8 cellular contexts compared by ENCODE assay signal in the genomic region with DNA sequence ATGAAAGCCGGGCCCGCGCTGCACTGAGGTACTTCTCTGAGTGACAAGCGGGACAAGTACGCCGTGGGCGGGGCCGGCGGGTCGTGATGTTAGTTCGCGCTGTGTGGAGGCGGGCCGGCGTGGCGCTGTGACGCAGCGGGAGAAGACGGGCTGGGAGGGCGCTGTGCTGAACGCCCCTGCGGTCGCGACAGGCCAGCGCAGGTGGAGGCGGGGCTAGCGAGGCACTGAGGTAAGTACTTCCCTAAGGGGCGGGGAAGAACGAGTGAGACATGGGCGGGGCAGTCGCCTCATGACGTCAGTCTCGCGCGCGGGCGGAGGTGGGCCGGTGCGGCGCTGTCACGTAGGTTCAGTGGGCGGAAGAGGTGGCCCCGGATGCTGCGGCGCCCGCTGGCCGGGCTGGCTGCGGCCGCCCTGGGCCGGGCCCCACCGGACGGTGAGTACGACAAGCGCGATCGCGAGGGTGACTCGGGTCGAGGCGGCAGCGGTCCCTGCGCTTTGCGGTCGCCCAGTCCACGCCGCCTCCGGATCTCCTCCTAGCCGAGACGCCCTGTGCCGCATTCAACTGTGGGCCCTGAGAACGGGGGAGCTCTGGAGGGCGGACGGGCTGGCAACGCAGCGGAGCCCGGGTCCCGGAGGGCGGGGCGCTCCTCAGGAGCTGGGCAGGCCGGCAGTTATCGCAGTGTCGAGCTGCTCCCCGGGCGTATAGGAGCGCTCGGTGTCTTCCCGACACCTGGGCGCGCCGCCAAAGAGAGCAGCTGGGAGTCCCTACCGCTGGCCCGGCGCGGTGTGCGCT. TPM values are rescaled to one million over a fixed set of nuclear protein-coding genes. Genes with fewer than 3 reads are reported as not detected.
A peak's percentile ranks its signal among the peaks of the same experiment; 100 is the strongest.
DNase-seq lines count a peak whose midpoint lies in the region; ATAC-seq lines count a peak whose summit lies in the region.

A gene with protein sequence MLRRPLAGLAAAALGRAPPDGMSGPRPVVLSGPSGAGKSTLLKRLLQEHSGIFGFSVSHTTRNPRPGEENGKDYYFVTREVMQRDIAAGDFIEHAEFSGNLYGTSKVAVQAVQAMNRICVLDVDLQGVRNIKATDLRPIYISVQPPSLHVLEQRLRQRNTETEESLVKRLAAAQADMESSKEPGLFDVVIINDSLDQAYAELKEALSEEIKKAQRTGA (plus strand): TSS at position 349 of the 793 bp plus-strand sequence. CDS start 24 bp downstream, at position 373.

- peak within 1 kb of the TSS; percentile 100 for H3K27ac Mint-ChIP-seq in activated CD4-positive, alpha-beta T cell treated with anti-CD3 and anti-CD28 coated beads, Interleukin-2, amount 10 ng/mL, durations not matched to agents 7 days and 5 days

- POLR2A ChIA-PET in activated CD4-positive, alpha-beta T cell treated with anti-CD3 and anti-CD28 coated beads, Interleukin-2, amount 10 ng/mL, durations not matched to agents 7 days and 5 days (lab: Charles Lee), result no interaction called here

- peaks cover 16% of the 10 kb centered on the region for H3K36me3 Mint-ChIP-seq in activated CD4-positive, alpha-beta T cell treated with anti-CD3 and anti-CD28 coated beads, Interleukin-2, amount 10 ng/mL, durations not matched to agents 7 days and 5 days (ENCODE audit: low read depth)

- H3K27me3 Mint-ChIP-seq in activated CD4-positive, alpha-beta T cell treated with anti-CD3 and anti-CD28 coated beads, Interleukin-2, amount 10 ng/mL, durations not matched to agents 7 days and 5 days, result peaks cover 21% of the 10 kb centered on the region

- DNase-seq in C1 segment of cervical spinal cord (lab: John Stamatoyannopoulos, UW) (peak; percentile 80 to 100 (median 95)), NCI-H69 (lab: John Stamatoyannopoulos, UW) (peak; percentile 100), cortex of kidney (lab: John Stamatoyannopoulos, UW) (peak; percentile 97), left colon (peak; percentile 100)
- peak; percentile 100 for DNase-seq in activated CD4-positive, alpha-beta T cell treated with anti-CD3 and anti-CD28 coated beads, Interleukin-2, amount 10 ng/mL, durations not matched to agents 7 days and 5 days
- peak; percentile 100 for DNase-seq in stimulated activated CD4-positive, alpha-beta T cell treated with anti-CD3 and anti-CD28 coated beads, Interleukin-1b, Interleukin-23, amount 100 ng/mL, for 48 hours

- intact Hi-C loops in left colon (cut with DNase I, micrococcal nuclease), result no loop called here

- CTCF ChIA-PET in activated CD4-positive, alpha-beta T cell treated with anti-CD3 and anti-CD28 coated beads, Interleukin-2, amount 10 ng/mL, durations not matched to agents 7 days and 5 days (lab: Charles Lee), result interaction anchor here (0.6 to 11.0 kb wide), 4 partner anchors 25 to 317 kb away, joined by 3 to 104 read pairs (median 3); a partner anchor contains a TSS

- H3K4me1 Mint-ChIP-seq in activated CD4-positive, alpha-beta T cell treated with anti-CD3 and anti-CD28 coated beads, Interleukin-2, amount 10 ng/mL, durations not matched to agents 7 days and 5 days, result peaks cover 41% of the 10 kb centered on the region

- H3K4me3 Mint-ChIP-seq in activated CD4-positive, alpha-beta T cell treated with anti-CD3 and anti-CD28 coated beads, Interleukin-2, amount 10 ng/mL, durations not matched to agents 7 days and 5 days, result peak within 1 kb of the TSS; percentile 99

- ATAC-seq in GM19351 (IDR thresholded peaks at IDR 0.05; ENCODE audit: unreplicated experiment) (peak; percentile 87), HG03521 (IDR thresholded peaks at IDR 0.05; ENCODE audit: unreplicated experiment) (peak; percentile 88), left colon (peak; percentile 90)

- H3K9me3 Mint-ChIP-seq in activated CD4-positive, alpha-beta T cell treated with anti-CD3 and anti-CD28 coated beads, Interleukin-2, amount 10 ng/mL, durations not matched to agents 7 days and 5 days, result no peaks in the 10 kb centered on the region

RNA-seq across cellular contexts. Expression of the gene that starts here (rescaled TPM):
- total RNA-seq in activated CD4-positive, alpha-beta T cell treated with anti-CD3 and anti-CD28 coated beads, Interleukin-2, amount 10 ng/mL, durations not matched to agents 7 days and 5 days, result 100 to 1,000 TPM; 207 to 260 TPM
- total RNA-seq in left colon, result 100 to 1,000 TPM; 175 to 176 TPM

Comparison
In these comparisons a context has a peak if more than half of its experiments do, and no peak if none do; other contexts are left out.
1. Peak in every context shown above with its lines: DNase-seq and ATAC-seq.